In the genomic region with DNA sequence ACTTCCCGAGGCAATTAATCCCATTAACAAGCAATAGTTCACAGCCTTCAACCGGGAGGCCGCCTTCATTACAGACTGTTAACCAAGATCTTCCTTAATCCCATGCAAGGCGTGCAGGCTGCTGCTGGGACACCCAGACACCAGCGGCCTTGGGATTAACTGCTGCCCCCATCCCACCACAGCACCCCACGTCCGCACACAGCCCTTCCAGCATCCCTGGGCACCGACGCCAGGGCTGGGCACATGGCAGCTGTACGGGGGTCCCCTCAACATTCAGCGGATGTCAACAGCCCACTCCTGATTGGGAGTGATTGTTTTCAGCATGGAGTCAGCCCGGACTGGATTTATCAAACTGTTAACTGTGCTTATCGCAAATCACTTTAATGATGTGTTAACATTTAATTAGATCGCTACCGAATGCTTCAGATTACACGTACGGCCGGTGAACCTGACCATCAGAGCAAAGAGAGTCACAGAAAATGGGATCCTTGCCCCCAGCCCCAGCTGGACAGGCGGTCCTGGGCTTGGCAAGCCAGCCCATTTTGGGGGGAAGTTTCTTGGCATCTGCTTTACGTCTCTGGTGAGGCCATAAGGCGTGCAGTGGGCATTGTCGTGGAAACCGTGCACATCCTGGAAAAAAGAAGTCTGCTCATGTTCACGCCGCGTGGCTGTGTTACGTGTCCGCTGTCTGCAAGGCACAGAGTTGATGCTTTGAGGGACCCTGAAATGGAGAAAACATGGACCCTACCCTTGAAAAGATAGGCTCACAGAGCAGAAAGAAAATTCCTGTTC, we compare ENCODE assay signal across 16 cellular contexts.
"Had no signal": no experiment of that assay in that cellular context is flagged by ENCODE, and none has a peak within 500 bp of the region (broad histone marks: within the 10 kb centered on the region; RNA-seq: fewer than 3 reads in every experiment).

No MANE protein-coding gene starts in this region.

- H3K4me3 Mint-ChIP-seq: activated CD4-positive, alpha-beta T cell treated with anti-CD3 and anti-CD28 coated beads, Interleukin-2, amount 10 ng/mL, durations not matched to agents 7 days and 5 days; natural killer cell treated with Interleukin-12 subunit alpha and Interleukin-12 subunit beta and Interleukin-15 and Interleukin-18, amount 100 ng/mL, for 72 hours; stimulated activated memory B cell treated with anti-CD40 and anti-IgM and Interleukin-4, amounts not matched to agents 10 μg/mL and 1 μg/mL and 100 μg/mL, for 72 hours; T-helper 17 cell had no signal

- H3K4me1 ChIP-seq: tibial nerve had no signal

- H3K4me3 ChIP-seq: smooth muscle cell, tibial nerve had no signal

- H3K36me3 Mint-ChIP-seq: brain; natural killer cell treated with Interleukin-12 subunit alpha and Interleukin-12 subunit beta and Interleukin-15 and Interleukin-18, amount 100 ng/mL, for 72 hours; stimulated activated memory B cell treated with anti-CD40 and anti-IgM and Interleukin-4, amounts not matched to agents 10 μg/mL and 1 μg/mL and 100 μg/mL, for 72 hours had no signal

- ATAC-seq: activated naive CD4-positive, alpha-beta T cell treated with anti-CD3 and anti-CD28 coated beads, Interleukin-2, amount 50 U/mL, for 72 hours; left cardiac atrium; natural killer cell treated with Interleukin-12 subunit alpha and Interleukin-12 subunit beta and Interleukin-15 and Interleukin-18, amount 100 ng/mL, for 72 hours; stimulated activated memory B cell treated with anti-CD40 and anti-IgM and Interleukin-4, amounts not matched to agents 10 μg/mL and 1 μg/mL and 100 μg/mL, for 72 hours; T-helper 17 cell had no signal

- H3K27me3 ChIP-seq: tibial nerve had no signal

- H3K27me3 Mint-ChIP-seq: activated CD4-positive, alpha-beta T cell treated with anti-CD3 and anti-CD28 coated beads, Interleukin-2, amount 10 ng/mL, durations not matched to agents 7 days and 5 days; T-helper 17 cell had no signal

- H3K4me1 Mint-ChIP-seq: activated CD4-positive, alpha-beta T cell treated with anti-CD3 and anti-CD28 coated beads, Interleukin-2, amount 10 ng/mL, durations not matched to agents 7 days and 5 days; stimulated activated memory B cell treated with anti-CD40 and anti-IgM and Interleukin-4, amounts not matched to agents 10 μg/mL and 1 μg/mL and 100 μg/mL, for 72 hours; T-helper 17 cell had no signal

- H3K27ac Mint-ChIP-seq: activated CD4-positive, alpha-beta T cell treated with anti-CD3 and anti-CD28 coated beads, Interleukin-2, amount 10 ng/mL, durations not matched to agents 7 days and 5 days; activated naive CD4-positive, alpha-beta T cell treated with anti-CD3 and anti-CD28 coated beads, Interleukin-2, amount 50 U/mL, for 72 hours; natural killer cell treated with Interleukin-12 subunit alpha and Interleukin-12 subunit beta and Interleukin-15 and Interleukin-18, amount 100 ng/mL, for 72 hours; stimulated activated memory B cell treated with anti-CD40 and anti-IgM and Interleukin-4, amounts not matched to agents 10 μg/mL and 1 μg/mL and 100 μg/mL, for 72 hours; T-helper 17 cell had no signal

- H3K4me2 ChIP-seq: smooth muscle cell had no signal

- H3K27ac ChIP-seq: tibial nerve had no signal

- DNase-seq: activated CD4-positive, alpha-beta T cell treated with anti-CD3 and anti-CD28 coated beads, Interleukin-2, amount 10 ng/mL, durations not matched to agents 7 days and 5 days; activated CD4-positive, CD25-positive, alpha-beta regulatory T cell; activated CD8-positive, alpha-beta memory T cell treated with anti-CD3 and anti-CD28 coated beads for 24 hours; amniotic stem cell; cerebellar nuclear complex; dermis blood vessel endothelial cell; hippocampal formation; left cardiac atrium; mesenchymal stem cell; T-helper 17 cell had no signal

- H3K36me3 ChIP-seq: tibial nerve had no signal
